In genomic region chr11:74680703-74681531, GRCh38 we compare ENCODE assay signal across 2 cellular contexts.
TF ChIP-seq lines count a peak whose summit lies in the region.

No MANE protein-coding gene starts in this region.

TF ChIP-seq in A549, 52 proteins besides CTCF, POLR2A, EP300 and RAD21:
- TF ChIP-seq MAFK (IDR thresholded peaks at IDR 0.05; ENCODE audit: partially characterized antibody) (no peak), RCOR1 (IDR thresholded peaks at IDR 0.05; ENCODE audit: low read depth, low read length) (no peak), ZSCAN20 (CRISPR knock-in tag; IDR thresholded peaks at IDR 0.05) (no peak), SREBF2 (IDR thresholded peaks at IDR 0.05) (no peak), PHF8 (IDR thresholded peaks at IDR 0.05; ENCODE audit: borderline replicate concordance, low read depth) (no peak), GATA3 (IDR thresholded peaks at IDR 0.05; ENCODE audit: borderline replicate concordance) (no peak), CEBPB (IDR thresholded peaks at IDR 0.05) (no peak), JUNB (IDR thresholded peaks at IDR 0.05) (no peak), CBX2 (IDR thresholded peaks at IDR 0.05; ENCODE audit: borderline replicate concordance, low read depth) (no peak), EHF (CRISPR knock-in tag; IDR thresholded peaks at IDR 0.05) (no peak), CHD4 (IDR thresholded peaks at IDR 0.05; ENCODE audit: borderline replicate concordance) (no peak), HOXA7 (CRISPR knock-in tag; IDR thresholded peaks at IDR 0.05) (no peak), RARB (CRISPR knock-in tag; IDR thresholded peaks at IDR 0.05) (no peak), KDM5A (IDR thresholded peaks at IDR 0.05) (no peak), HOXB13 (CRISPR knock-in tag; IDR thresholded peaks at IDR 0.05; ENCODE audit: low read depth) (no peak), REST (IDR thresholded peaks at IDR 0.05) (no peak), HMGXB4 (CRISPR knock-in tag; IDR thresholded peaks at IDR 0.05; ENCODE audit: borderline replicate concordance) (no peak), NFE2L2 (conservative IDR thresholded peaks at IDR 0.05; ENCODE audit: low read length) (no peak)

TF ChIP-seq in IMR-90, 13 proteins besides CTCF, POLR2A, EP300 and RAD21:
- TF ChIP-seq FOS (IDR thresholded peaks at IDR 0.05; ENCODE audit: low read depth, low read length), result no peak
- TF ChIP-seq RCOR1 (IDR thresholded peaks at IDR 0.05; ENCODE audit: insufficient replicate concordance, low read length), result no peak
- TF ChIP-seq NFE2L2 (IDR thresholded peaks at IDR 0.05; ENCODE audit: low read depth, low read length), result no peak
- no peak for TF ChIP-seq ELK1 (IDR thresholded peaks at IDR 0.05; ENCODE audit: borderline replicate concordance, low read depth, low read length)
- TF ChIP-seq MAZ (IDR thresholded peaks at IDR 0.05; ENCODE audit: borderline replicate concordance, low read depth, low read length), result no peak
- TF ChIP-seq MXI1 (IDR thresholded peaks at IDR 0.05; ENCODE audit: borderline replicate concordance, low read depth, low read length), result no peak
- TF ChIP-seq BHLHE40 (IDR thresholded peaks at IDR 0.05; ENCODE audit: low read depth, low read length), result no peak
- TF ChIP-seq RFX5 (IDR thresholded peaks at IDR 0.05; ENCODE audit: low read depth, low read length), result no peak
- no peak for TF ChIP-seq USF2 (IDR thresholded peaks at IDR 0.05; ENCODE audit: low read depth, low read length)
- TF ChIP-seq SMC3 (IDR thresholded peaks at IDR 0.05; ENCODE audit: low read depth, low read length), result no peak
- TF ChIP-seq MAFK (IDR thresholded peaks at IDR 0.05; ENCODE audit: low read depth, low read length), result no peak
- no peak for TF ChIP-seq CEBPB (IDR thresholded peaks at IDR 0.05; ENCODE audit: low read depth, low read length)
